Comparison of ENCODE assay signal across 8 cellular contexts in genomic region chr9:68704804-68705635, GRCh38. TPM values are rescaled to one million over a fixed set of nuclear protein-coding genes. Genes with fewer than 3 reads are reported as not detected.
DNase-seq lines count a peak whose midpoint lies in the region; ATAC-seq, FAIRE-seq and TF ChIP-seq lines count a peak whose summit lies in the region.

Gene PIP5K1B, plus strand, starts transcription at chr9:68705240. Its CDS starts 117,375 bp downstream, at chr9:68822615.

- H3K9me3 ChIP-seq in ES-I3 (ENCODE audit: control insufficient read depth, insufficient read depth, low read length): no peaks in the 10 kb centered on the region
- H3K9me3 ChIP-seq in Peyer's patch: no peaks in the 10 kb centered on the region
- no peaks in the 10 kb centered on the region for H3K9me3 ChIP-seq in K562 (replicated peaks; ENCODE audit: control insufficient read depth, insufficient read depth, low read depth, low read length)
- no peaks in the 10 kb centered on the region for H3K9me3 ChIP-seq in iPS-20b (ENCODE audit: insufficient read depth, low read depth, low read length)

- no peaks in the 10 kb centered on the region for H3K36me3 ChIP-seq in ES-I3 (ENCODE audit: insufficient read depth, low read length)
- H3K36me3 ChIP-seq in Peyer's patch: no peaks in the 10 kb centered on the region
- H3K36me3 ChIP-seq in K562 (ENCODE audit: control insufficient read depth, insufficient read depth, low read length): no peaks in the 10 kb centered on the region
- H3K36me3 ChIP-seq in iPS-20b (ENCODE audit: insufficient read depth, low read depth, low read length): no peaks in the 10 kb centered on the region

- no peaks in the 10 kb centered on the region for H3K9me1 ChIP-seq in K562 (ENCODE audit: control insufficient read depth, insufficient read depth, low read length)

- intact Hi-C loops in K562 (cut with micrococcal nuclease) (loop anchor here (5.0 kb wide), 4 partner anchors 47 to 322 kb away; no protein-coding TSS in a partner anchor), sciatic nerve (cut with DNase I) (no loop called here)

- BruUV-seq in K562 (replicated peaks; lab: Mats Ljungman, UMichigan): no TSS peak

- H3K9ac ChIP-seq in ES-I3 (ENCODE audit: low read depth, low read length) (peak within 1 kb of the TSS; percentile 71), K562 (ENCODE audit: insufficient read depth in 1 of 2, low read depth in 2 of 2, low read length in 2 of 2) (peak within 1 kb of the TSS; percentile 80 to 93), iPS-20b (ENCODE audit: low read depth, low read length) (peak within 1 kb of the TSS; percentile 75; the same call in 1 of the 2 replicates)

- H3K4me3 ChIP-seq in Peyer's patch: peak within 1 kb of the TSS; percentile 68 to 90 (median 76)
- H3K4me3 ChIP-seq in K562: peak within 1 kb of the TSS; percentile 75
- H3K4me3 ChIP-seq in iPS-20b (ENCODE audit: low read length): peak within 1 kb of the TSS; percentile 86

- TF ChIP-seq CTCF in Peyer's patch (IDR thresholded peaks at IDR 0.05) (peak in 3 of 6 experiments; percentile 32 to 36 (median 34)), K562 (IDR thresholded peaks at IDR 0.05 in 2 of 3, conservative IDR thresholded peaks at IDR 0.05 in 1 of 3; ENCODE audit: insufficient read depth in 2 of 3, low read depth in 1 of 3, low read length in 3 of 3) (peak in 1 of 3 experiments; percentile 30; a peak in 1 of 6 replicates)

- in situ Hi-C loops in K562 (cut with MboI): loop anchor here (5.0 kb wide), 1 partner anchor 72 kb away; no protein-coding TSS in a partner anchor

- TF ChIP-seq POLR2A in Peyer's patch (IDR thresholded peaks at IDR 0.05) (peak; percentile 90 to 92), K562 (conservative IDR thresholded peaks at IDR 0.05) (peak; percentile 59)

- no peak for TF ChIP-seq EP300 in K562 (IDR thresholded peaks at IDR 0.05; ENCODE audit: low read length)

- H3K27ac ChIP-seq in Peyer's patch: peak within 1 kb of the TSS; percentile 86 to 98 (median 89)
- H3K27ac ChIP-seq in K562 (ENCODE audit: extremely low read depth, low read depth, low read length): peak within 1 kb of the TSS; percentile 77
- H3K27ac ChIP-seq in iPS-20b (ENCODE audit: low read length): no peak within 1 kb of the TSS

- H3K79me2 ChIP-seq in K562 (ENCODE audit: control insufficient read depth, insufficient read depth, low read length): peaks cover 40% of the 10 kb centered on the region

- CTCF ChIA-PET in K562 (lab: Yijun Ruan, JAX; ENCODE audit: low intra/inter-chr PET ratio): no interaction called here

- 2% methylated on average over 20 of the region's 99 CpGs for WGBS in K562 (ENCODE audit: insufficient coverage, low coverage, missing lambda C conversion rate)

- H3K27me3 ChIP-seq in Peyer's patch (no peaks in the 10 kb centered on the region), K562 (ENCODE audit: control insufficient read depth in 2 of 2, insufficient read depth in 2 of 2, low read length in 2 of 2) (no peaks in the 10 kb centered on the region), iPS-20b (ENCODE audit: insufficient read depth, low read length) (peaks cover 56% of the 10 kb centered on the region)

- TF ChIP-seq RAD21 in K562 (CRISPR knock-in tag; conservative IDR thresholded peaks at IDR 0.05 in 1 of 2, IDR thresholded peaks at IDR 0.05 in 1 of 2): peak in 1 of 2 experiments; percentile 9; a peak in 2 of 4 replicates

- no peaks in the 10 kb centered on the region for H4K20me1 ChIP-seq in K562 (replicated peaks; ENCODE audit: control insufficient read depth, insufficient read depth, low read length)

- POLR2A ChIA-PET in K562 (lab: Yijun Ruan, JAX): interaction anchor here (0.9 to 1.2 kb wide), 5 partner anchors 8 to 72 kb away, joined by 3 to 4 read pairs (median 3); no protein-coding TSS in a partner anchor

- no peaks in the 10 kb centered on the region for H3K4me1 ChIP-seq in ES-I3 (ENCODE audit: insufficient read depth, low read length)
- H3K4me1 ChIP-seq in Peyer's patch: peaks cover 0 to 8% (median 5%) of the 10 kb centered on the region in 4 donors
- peaks cover 19 to 21% of the 10 kb centered on the region in 2 experiments; a peak in 4 of 5 replicates for H3K4me1 ChIP-seq in K562 (replicated peaks in 1 of 2; ENCODE audit: control insufficient read depth in 2 of 2, insufficient read depth in 2 of 2, low read length in 2 of 2)
- H3K4me1 ChIP-seq in iPS-20b (ENCODE audit: insufficient read depth, low read length): peaks cover 15% of the 10 kb centered on the region

- FAIRE-seq in K562 (lab: Jason Lieb, UNC): no peak

- DNase-seq in HUDEP-2 (lab: John Stamatoyannopoulos, UW; ENCODE audit: unreplicated experiment in 76 of 76) (peak in 74 of 76 experiments; percentile 31 to 86 (median 73)), Peyer's patch (peak; percentile 74 to 91 (median 89)), K562 (ENCODE audit: extremely low read depth in 1 of 4, low spot score in 3 of 4) (peak; percentile 69 to 84 (median 76)), sciatic nerve (ENCODE audit: low spot score) (peak; percentile 65), NCI-H446 treated with DMSO at 0.1 percent for 48 hours (lab: John Stamatoyannopoulos, UW) (no peak)

- peak within 1 kb of the TSS; percentile 87 for H2AFZ ChIP-seq in K562 (ENCODE audit: low read depth, low read length)

- peak; percentile 75 for ATAC-seq in GM21381 (IDR thresholded peaks at IDR 0.05; ENCODE audit: unreplicated experiment)
- ATAC-seq in K562: peak; percentile 92
- ATAC-seq in sciatic nerve: peak; percentile 78

- peak within 1 kb of the TSS; percentile 83 for H3K4me2 ChIP-seq in K562 (ENCODE audit: insufficient read depth, low read length)

TF ChIP-seq in K562, 482 proteins besides CTCF, POLR2A, EP300 and RAD21 (continues in another document):
- TF ChIP-seq DACH1 (IDR thresholded peaks at IDR 0.05; ENCODE audit: partially characterized antibody) (no peak), PHF20 (IDR thresholded peaks at IDR 0.05; ENCODE audit: partially characterized antibody) (no peak), ELF1 (tag; IDR thresholded peaks at IDR 0.05) (no peak), ZBTB8A (IDR thresholded peaks at IDR 0.05; ENCODE audit: partially characterized antibody) (no peak), DMBX1 (CRISPR knock-in tag; IDR thresholded peaks at IDR 0.05; ENCODE audit: borderline replicate concordance) (no peak), VEZF1 (CRISPR knock-in tag; IDR thresholded peaks at IDR 0.05) (peak; percentile 91), KLF1 (tag; IDR thresholded peaks at IDR 0.05) (no peak), PHB (CRISPR knock-in tag; IDR thresholded peaks at IDR 0.05) (no peak), TRIM24 (IDR thresholded peaks at IDR 0.05) (no peak), KDM2B (CRISPR knock-in tag; IDR thresholded peaks at IDR 0.05) (no peak), LARP7 (IDR thresholded peaks at IDR 0.05) (no peak), POLR3A (IDR thresholded peaks at IDR 0.05; ENCODE audit: borderline replicate concordance, extremely low read depth, insufficient read depth, insufficient read length) (no peak), ATF1 (CRISPR knock-in tag; IDR thresholded peaks at IDR 0.05) (no peak), ATF1 (tag; IDR thresholded peaks at IDR 0.05) (0 out of 2 replicates have a peak, but pooled peaks have one; percentile 17), TEAD1 (CRISPR knock-in tag; IDR thresholded peaks at IDR 0.05) (no peak)

RNA-seq across cellular contexts. Expression of gene PIP5K1B, which starts in this region (rescaled TPM):
- total RNA-seq in Peyer's patch (10 to 100 TPM; 15.7 to 60.1 (median 54.4) TPM), K562 (2014; rRNA removed) (3.8 and 3.9 TPM in 2 replicates), K562 (2014; rRNA removed; fragmentation: Illumina TruSeq; extraction: Trizol) (7.4 and 8.8 TPM in 2 replicates), K562 (2015; rRNA removed; fragmentation: Illumina TruSeq; extraction: Trizol) (7.4 and 7.5 TPM in 2 replicates), K562 (2021) (9.6 and 10.4 TPM in 2 replicates), sciatic nerve (2.0 TPM)
- 11.7 and 37.8 TPM in 2 replicates for total RNA-seq in K562 (2011; cell fraction: chromatin; rRNA removed; ENCODE audit: low replicate concordance)
- total RNA-seq in K562 (2011; cell fraction: nucleolus; rRNA removed): 11.6 and 11.7 TPM in 2 replicates
- 19.9 and 36.8 TPM in 2 replicates for total RNA-seq in K562 (2011; cell fraction: nucleoplasm; rRNA removed)
- polyA plus RNA-seq in K562 (2011; rRNA removed) (6.5 and 7.8 TPM in 2 replicates), K562 (2014; fragmentation: Illumina TruSeq; extraction: Trizol) (10.6 and 12.9 TPM in 2 replicates), K562 (2014; fragmentation: Nextera tagmentation; extraction: Ambion mirVana) (1 to 10 TPM; 3.1 to 6.3 TPM), K562 (2014; rRNA removed) (4.9 and 5.0 TPM in 2 replicates)
- 2.5 and 4.5 TPM in 2 replicates for polyA plus RNA-seq in K562 (2011; cell fraction: cytosol; rRNA removed)
- polyA plus RNA-seq in K562 (2011; cell fraction: nucleus; rRNA removed): 5.7 and 7.2 TPM in 2 replicates
- polyA plus RNA-seq in K562 (2012): 9.2 and 13.5 TPM in 2 replicates
- 12.3 and 14.2 TPM in 2 replicates for polyA minus RNA-seq in K562 (2011; rRNA and poly(A)+ RNA removed)
- polyA minus RNA-seq in K562 (2011; cell fraction: cytosol; rRNA and poly(A)+ RNA removed): 4.3 and 6.3 TPM in 2 replicates
- 12.3 and 27.8 TPM in 2 replicates for polyA minus RNA-seq in K562 (2011; cell fraction: nucleus; rRNA and poly(A)+ RNA removed)
